Comparison of ENCODE assay signal across 2 cellular contexts in genomic region chr10:44259090-44259874, GRCh38.
TF ChIP-seq lines count a peak whose summit lies in the region.

No MANE protein-coding gene starts in this region.

TF ChIP-seq in H1, 55 proteins besides CTCF, POLR2A, EP300 and RAD21:
- TF ChIP-seq SIX5 (IDR thresholded peaks at IDR 0.05; ENCODE audit: low read depth, low read length) = no peak
- no peak for TF ChIP-seq JUND (IDR thresholded peaks at IDR 0.05; ENCODE audit: low read length)
- TF ChIP-seq ASH2L (IDR thresholded peaks at IDR 0.05; ENCODE audit: low read length) = peak; percentile 55
- no peak for TF ChIP-seq TCF12 (IDR thresholded peaks at IDR 0.05; ENCODE audit: low read depth, low read length)
- no peak for TF ChIP-seq ZNF274 (IDR thresholded peaks at IDR 0.05; ENCODE audit: borderline replicate concordance, extremely low read depth, low read length)

TF ChIP-seq in HepG2, 621 proteins besides CTCF, POLR2A, EP300 and RAD21 (continues in another document):
- TF ChIP-seq ZBTB40 (IDR thresholded peaks at IDR 0.05) = no peak
- TF ChIP-seq ZBTB40 (CRISPR knock-in tag; IDR thresholded peaks at IDR 0.05) = peak; percentile 91
- TF ChIP-seq POLR2G (IDR thresholded peaks at IDR 0.05; ENCODE audit: low read depth, low read length) = peak; percentile 70; the same call in 1 of the 2 replicates
- peak; percentile 75 for TF ChIP-seq ELF1 (CRISPR knock-in tag; IDR thresholded peaks at IDR 0.05)
- TF ChIP-seq FOXA1 (IDR thresholded peaks at IDR 0.05) = 0 out of 2 replicates have a peak, but pooled peaks have one; percentile 34
- TF ChIP-seq FOXA1 (CRISPR knock-in tag; IDR thresholded peaks at IDR 0.05) = peak; percentile 88
- peak; percentile 56; the same call in 1 of the 2 replicates for TF ChIP-seq ZNF275 (CRISPR knock-in tag; IDR thresholded peaks at IDR 0.05; ENCODE audit: borderline replicate concordance)
- peak; percentile 18; the same call in 1 of the 2 replicates for TF ChIP-seq ZNF768 (CRISPR knock-in tag; IDR thresholded peaks at IDR 0.05)
- TF ChIP-seq PAX8 (CRISPR knock-in tag; IDR thresholded peaks at IDR 0.05; ENCODE audit: borderline replicate concordance) = no peak
- TF ChIP-seq FOSL1 (CRISPR knock-in tag; IDR thresholded peaks at IDR 0.05; ENCODE audit: borderline replicate concordance) = no peak
- TF ChIP-seq MTA3 (CRISPR knock-in tag; IDR thresholded peaks at IDR 0.05) = no peak
- peak; percentile 77; the same call in 1 of the 2 replicates for TF ChIP-seq ZBTB21 (CRISPR knock-in tag; IDR thresholded peaks at IDR 0.05)
- peak; percentile 98 for TF ChIP-seq TBX2 (CRISPR knock-in tag; IDR thresholded peaks at IDR 0.05; ENCODE audit: borderline replicate concordance)
- peak; percentile 73; the same call in 1 of the 2 replicates for TF ChIP-seq ZBTB3 (CRISPR knock-in tag; IDR thresholded peaks at IDR 0.05; ENCODE audit: borderline replicate concordance, low read depth)
- peak; percentile 88; the same call in 1 of the 2 replicates for TF ChIP-seq ZNF253 (CRISPR knock-in tag; IDR thresholded peaks at IDR 0.05; ENCODE audit: borderline replicate concordance)
- TF ChIP-seq ZNF136 (CRISPR knock-in tag; IDR thresholded peaks at IDR 0.05; ENCODE audit: low read depth) = no peak
- peak; percentile 49; the same call in 1 of the 2 replicates for TF ChIP-seq SIX4 (CRISPR knock-in tag; IDR thresholded peaks at IDR 0.05)
- peak; percentile 82 for TF ChIP-seq PHF5A (CRISPR knock-in tag; IDR thresholded peaks at IDR 0.05; ENCODE audit: low read depth, unreplicated experiment)
- TF ChIP-seq ATRX (CRISPR knock-in tag; IDR thresholded peaks at IDR 0.05; ENCODE audit: borderline replicate concordance) = no peak
- no peak for TF ChIP-seq U2AF2 (IDR thresholded peaks at IDR 0.05; ENCODE audit: low read depth, low read length)
- peak; percentile 65; the same call in 1 of the 2 replicates for TF ChIP-seq ZNF546 (CRISPR knock-in tag; conservative IDR thresholded peaks at IDR 0.05)
- peak; percentile 89 for TF ChIP-seq ZMYM2 (CRISPR knock-in tag; IDR thresholded peaks at IDR 0.05)
- peak; percentile 99 for TF ChIP-seq HNF4A (CRISPR knock-in tag; IDR thresholded peaks at IDR 0.05)
- TF ChIP-seq RXRB (CRISPR knock-in tag; IDR thresholded peaks at IDR 0.05; ENCODE audit: borderline replicate concordance) = peak; percentile 99
- TF ChIP-seq ZNF558 (CRISPR knock-in tag; IDR thresholded peaks at IDR 0.05; ENCODE audit: borderline replicate concordance) = peak; percentile 92; the same call in 1 of the 2 replicates
- no peak for TF ChIP-seq ZNF235 (CRISPR knock-in tag; IDR thresholded peaks at IDR 0.05; ENCODE audit: borderline replicate concordance)
- peak; percentile 94 for TF ChIP-seq ISL2 (CRISPR knock-in tag; IDR thresholded peaks at IDR 0.05)
- TF ChIP-seq ZBTB39 (CRISPR knock-in tag; IDR thresholded peaks at IDR 0.05) = peak; percentile 95
- TF ChIP-seq ZFP36 (IDR thresholded peaks at IDR 0.05; ENCODE audit: borderline replicate concordance, low read depth, low read length, partially characterized antibody) = no peak
- no peak for TF ChIP-seq RFX5 (IDR thresholded peaks at IDR 0.05; ENCODE audit: low read depth, low read length)
- no peak for TF ChIP-seq HMGA1 (CRISPR knock-in tag; conservative IDR thresholded peaks at IDR 0.05)
- no peak for TF ChIP-seq HNRNPUL1 (IDR thresholded peaks at IDR 0.05; ENCODE audit: low read depth, low read length)
- TF ChIP-seq ZNF24 (IDR thresholded peaks at IDR 0.05) = no peak
- no peak for TF ChIP-seq NBN (conservative IDR thresholded peaks at IDR 0.05)
- TF ChIP-seq ZNF367 (CRISPR knock-in tag; IDR thresholded peaks at IDR 0.05; ENCODE audit: borderline replicate concordance) = peak; percentile 74; the same call in 1 of the 2 replicates
- TF ChIP-seq ZNF790 (CRISPR knock-in tag; IDR thresholded peaks at IDR 0.05; ENCODE audit: borderline replicate concordance) = peak; percentile 92; the same call in 1 of the 2 replicates
- TF ChIP-seq ZNF33B (CRISPR knock-in tag; IDR thresholded peaks at IDR 0.05) = peak; percentile 32; the same call in 1 of the 2 replicates
- TF ChIP-seq TCF7L2 (IDR thresholded peaks at IDR 0.05; ENCODE audit: low read depth, low read length) = peak; percentile 57; the same call in 1 of the 2 replicates
- peak; percentile 88; the same call in 1 of the 2 replicates for TF ChIP-seq SNAPC2 (CRISPR knock-in tag; IDR thresholded peaks at IDR 0.05)
- no peak for TF ChIP-seq TAF15 (IDR thresholded peaks at IDR 0.05; ENCODE audit: low read depth, low read length, poor library complexity, severe bottlenecking)
- peak; percentile 75; the same call in 1 of the 2 replicates for TF ChIP-seq MXD4 (CRISPR knock-in tag; IDR thresholded peaks at IDR 0.05)
- TF ChIP-seq, protein P1, sequence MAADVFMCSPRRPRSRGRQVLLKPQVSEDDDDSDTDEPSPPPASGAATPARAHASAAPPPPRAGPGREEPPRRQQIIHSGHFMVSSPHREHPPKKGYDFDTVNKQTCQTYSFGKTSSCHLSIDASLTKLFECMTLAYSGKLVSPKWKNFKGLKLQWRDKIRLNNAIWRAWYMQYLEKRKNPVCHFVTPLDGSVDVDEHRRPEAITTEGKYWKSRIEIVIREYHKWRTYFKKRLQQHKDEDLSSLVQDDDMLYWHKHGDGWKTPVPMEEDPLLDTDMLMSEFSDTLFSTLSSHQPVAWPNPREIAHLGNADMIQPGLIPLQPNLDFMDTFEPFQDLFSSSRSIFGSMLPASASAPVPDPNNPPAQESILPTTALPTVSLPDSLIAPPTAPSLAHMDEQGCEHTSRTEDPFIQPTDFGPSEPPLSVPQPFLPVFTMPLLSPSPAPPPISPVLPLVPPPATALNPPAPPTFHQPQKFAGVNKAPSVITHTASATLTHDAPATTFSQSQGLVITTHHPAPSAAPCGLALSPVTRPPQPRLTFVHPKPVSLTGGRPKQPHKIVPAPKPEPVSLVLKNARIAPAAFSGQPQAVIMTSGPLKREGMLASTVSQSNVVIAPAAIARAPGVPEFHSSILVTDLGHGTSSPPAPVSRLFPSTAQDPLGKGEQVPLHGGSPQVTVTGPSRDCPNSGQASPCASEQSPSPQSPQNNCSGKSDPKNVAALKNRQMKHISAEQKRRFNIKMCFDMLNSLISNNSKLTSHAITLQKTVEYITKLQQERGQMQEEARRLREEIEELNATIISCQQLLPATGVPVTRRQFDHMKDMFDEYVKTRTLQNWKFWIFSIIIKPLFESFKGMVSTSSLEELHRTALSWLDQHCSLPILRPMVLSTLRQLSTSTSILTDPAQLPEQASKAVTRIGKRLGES (CRISPR knock-in tag; IDR thresholded peaks at IDR 0.05; ENCODE audit: borderline replicate concordance) = 0 out of 2 replicates have a peak, but pooled peaks have one; percentile 48
- TF ChIP-seq JUNB (CRISPR knock-in tag; IDR thresholded peaks at IDR 0.05; ENCODE audit: borderline replicate concordance) = no peak
- no peak; the same call in 1 of the 2 replicates for TF ChIP-seq GPN1 (CRISPR knock-in tag; IDR thresholded peaks at IDR 0.05; ENCODE audit: borderline replicate concordance)
- peak; percentile 87; the same call in 1 of the 2 replicates for TF ChIP-seq FOXC1 (CRISPR knock-in tag; IDR thresholded peaks at IDR 0.05; ENCODE audit: borderline replicate concordance)
- TF ChIP-seq MIXL1 (CRISPR knock-in tag; IDR thresholded peaks at IDR 0.05) = peak; percentile 82
- TF ChIP-seq ZBTB20 (CRISPR knock-in tag; IDR thresholded peaks at IDR 0.05; ENCODE audit: borderline replicate concordance, low read depth) = peak; percentile 94; the same call in 1 of the 2 replicates
